ENCODE assay signal across 8 cellular contexts in genomic region chr1:150876111-150876434, GRCh38. TPM values are rescaled to one million over a fixed set of nuclear protein-coding genes. Genes with fewer than 3 reads are reported as not detected.
DNase-seq lines count a peak whose midpoint lies in the region; ATAC-seq, FAIRE-seq and TF ChIP-seq lines count a peak whose summit lies in the region.

No MANE protein-coding gene starts in this region.

- CTCF ChIA-PET in CD4-positive, alpha-beta T cell (lab: Charles Lee), result no interaction called here
- CTCF ChIA-PET in Panc1 (lab: Charles Lee), result no interaction called here
- CTCF ChIA-PET in HepG2 (lab: Yijun Ruan, JAX; ENCODE audit: low intra/inter-chr PET ratio, low total read pairs), result no interaction called here

- peak overlapping the region; percentile 79 for H3K4me2 ChIP-seq in HepG2 (ENCODE audit: low read depth, low read length)

- TF ChIP-seq RAD21 in HepG2 (CRISPR knock-in tag; IDR thresholded peaks at IDR 0.05), result no peak

- 0% methylated on average over 5 of the region's 21 CpGs for WGBS in HepG2 (ENCODE audit: low lambda C conversion rate)

- H3K9me3 Mint-ChIP-seq in CD4-positive, alpha-beta T cell, result no peaks in the 10 kb centered on the region
- no peaks in the 10 kb centered on the region for H3K9me3 Mint-ChIP-seq in central memory CD8-positive, alpha-beta T cell

- no peaks in the 10 kb centered on the region for H4K20me1 ChIP-seq in HepG2 (ENCODE audit: insufficient read depth, low read length)

- no peaks in the 10 kb centered on the region for H3K27me3 Mint-ChIP-seq in CD4-positive, alpha-beta T cell
- H3K27me3 Mint-ChIP-seq in central memory CD8-positive, alpha-beta T cell, result no peaks in the 10 kb centered on the region

- no peak for TF ChIP-seq CTCF in CD4-positive, alpha-beta T cell (IDR thresholded peaks at IDR 0.05)
- no peak for TF ChIP-seq CTCF in Panc1 (IDR thresholded peaks at IDR 0.05)
- TF ChIP-seq CTCF in HepG2 (CRISPR knock-in tag; IDR thresholded peaks at IDR 0.05), result no peak

- BruUV-seq in Panc1 (replicated peaks; lab: Mats Ljungman, UMichigan) (no TSS peak), HepG2 (replicated peaks; lab: Mats Ljungman, UMichigan) (no TSS peak)

- H3K4me1 Mint-ChIP-seq in CD4-positive, alpha-beta T cell (ENCODE audit: low read depth), result peaks cover 43% of the 10 kb centered on the region
- peaks cover 21% of the 10 kb centered on the region for H3K4me1 Mint-ChIP-seq in central memory CD8-positive, alpha-beta T cell

- H3K27me3 ChIP-seq in CD4-positive, alpha-beta T cell (ENCODE audit: control insufficient read depth, insufficient read depth, low read length), result no peaks in the 10 kb centered on the region
- no peaks in the 10 kb centered on the region for H3K27me3 ChIP-seq in Panc1 (ENCODE audit: control insufficient read depth, insufficient read depth, low read length)
- H3K27me3 ChIP-seq in HepG2 (ENCODE audit: control insufficient read depth in 1 of 2, insufficient read depth in 2 of 2, low read length in 2 of 2), result no peaks in the 10 kb centered on the region; a peak in 1 of 5 replicates
- no peaks in the 10 kb centered on the region for H3K27me3 ChIP-seq in subcutaneous abdominal adipose tissue (ENCODE audit: control insufficient read depth in 5 of 5, insufficient read depth in 4 of 5, low read length in 5 of 5)

- H3K36me3 ChIP-seq in Panc1 (ENCODE audit: control insufficient read depth, insufficient read depth, low read length) (0 out of 2 replicates have a peak, but pooled peaks cover 2% of the 10 kb centered on the region), HepG2 (replicated peaks in 1 of 2; ENCODE audit: control insufficient read depth in 1 of 2, insufficient read depth in 2 of 2, low read length in 2 of 2) (0 out of 5 replicates have a peak, but pooled peaks cover 0 to 4% of the 10 kb centered on the region in 2 experiments), subcutaneous abdominal adipose tissue (ENCODE audit: control insufficient read depth in 5 of 5, insufficient read depth in 5 of 5, low read length in 5 of 5) (peaks cover 0 to 5% (median 0%) of the 10 kb centered on the region in 5 donors)

- peak overlapping the region; percentile 92 for H3K27ac Mint-ChIP-seq in CD4-positive, alpha-beta T cell
- peak overlapping the region; percentile 79 for H3K27ac Mint-ChIP-seq in central memory CD8-positive, alpha-beta T cell (ENCODE audit: low read depth)

- H3K79me2 ChIP-seq in HepG2 (ENCODE audit: insufficient read depth, low read length), result peaks cover 36% of the 10 kb centered on the region

- in situ Hi-C loops in Panc1 (cut with HindIII; ENCODE audit: low pct_unique_long_range_greater_than_20kb, low sequenced_read_pairs) (no loop called here), HepG2 (cut with HindIII; ENCODE audit: extremely low pct_ligation_motif_present, low pct_unique_long_range_greater_than_20kb) (no loop called here)

- H3K4me3 ChIP-seq in Panc1 (ENCODE audit: low read depth in 2 of 2, low read length in 2 of 2), result peak overlapping the region; percentile 74 to 84
- H3K4me3 ChIP-seq in HepG2 (replicated peaks in 1 of 3; ENCODE audit: insufficient read depth in 1 of 3, low read depth in 2 of 3, low read length in 3 of 3), result peak overlapping the region; percentile 84 to 90 (median 85)
- peak overlapping the region; percentile 75 to 88 (median 87) for H3K4me3 ChIP-seq in subcutaneous abdominal adipose tissue (ENCODE audit: low read depth in 1 of 5, low read length in 5 of 5)

- TF ChIP-seq POLR2A in HepG2 (IDR thresholded peaks at IDR 0.05; ENCODE audit: insufficient read depth in 1 of 2, low read depth in 2 of 2, low read length in 2 of 2), result no peak

- H3K4me1 ChIP-seq in Panc1 (ENCODE audit: control insufficient read depth, insufficient read depth, low read length) (peaks cover 12% of the 10 kb centered on the region), HepG2 (ENCODE audit: insufficient read depth, low read length) (peaks cover 33% of the 10 kb centered on the region), subcutaneous abdominal adipose tissue (ENCODE audit: control insufficient read depth in 5 of 5, insufficient read depth in 5 of 5, low read length in 5 of 5) (peaks cover 2 to 36% (median 23%) of the 10 kb centered on the region in 5 donors)

- H3K27ac ChIP-seq in CD4-positive, alpha-beta T cell (ENCODE audit: low read depth, low read length), result peak overlapping the region; percentile 86
- H3K27ac ChIP-seq in Panc1 (ENCODE audit: low read length), result peak overlapping the region; percentile 82
- peak overlapping the region; percentile 84 for H3K27ac ChIP-seq in HepG2 (ENCODE audit: extremely low read length, insufficient read depth, low read length)
- H3K27ac ChIP-seq in subcutaneous abdominal adipose tissue (ENCODE audit: low read depth, low read length), result peak overlapping the region; percentile 98

- no peak for FAIRE-seq in HepG2 (lab: Jason Lieb, UNC)

- intact Hi-C loops in CD4-positive, alpha-beta T cell (cut with DNase I, micrococcal nuclease), result loop anchor here (1.0 to 10.0 kb wide), 6 partner anchors 34 to 591 kb away; partner anchors contain the start of genes CIART (in 1 of the 2), CTSS (in 1 of the 2), ENSA (in 1 of the 2) and MINDY1 (in 1 of the 2)
- intact Hi-C loops in Panc1 (cut with micrococcal nuclease; ENCODE audit: unreplicated experiment), result no loop called here
- intact Hi-C loops in HepG2 (cut with micrococcal nuclease; ENCODE audit: unreplicated experiment), result loop anchor here (2.0 to 5.0 kb wide), 2 partner anchors 46 to 103 kb away; no protein-coding TSS in a partner anchor

- no peak for TF ChIP-seq EP300 in HepG2 (IDR thresholded peaks at IDR 0.05; ENCODE audit: low read depth in 2 of 2, low read length in 2 of 2)
- TF ChIP-seq EP300 in HepG2 (CRISPR knock-in tag; IDR thresholded peaks at IDR 0.05; ENCODE audit: borderline replicate concordance), result no peak

- DNase-seq in CD4-positive, alpha-beta T cell, result no peak
- peak; percentile 22 for DNase-seq in HS-5 (ENCODE audit: low read depth)
- no peak for DNase-seq in Panc1 (ENCODE audit: low read depth, low spot score)
- DNase-seq in central memory CD8-positive, alpha-beta T cell (ENCODE audit: low spot score in 2 of 2), result no peak
- peak; percentile 63 for DNase-seq in HepG2 (ENCODE audit: low spot score)
- DNase-seq in occipital lobe (lab: John Stamatoyannopoulos, UW), result no peak

- H3K9me3 ChIP-seq in CD4-positive, alpha-beta T cell (ENCODE audit: control insufficient read depth, low read length), result no peaks in the 10 kb centered on the region
- H3K9me3 ChIP-seq in Panc1 (ENCODE audit: control insufficient read depth, insufficient read depth, low read depth, low read length) (no peaks in the 10 kb centered on the region), HepG2 (ENCODE audit: low read length) (no peaks in the 10 kb centered on the region), subcutaneous abdominal adipose tissue (ENCODE audit: control insufficient read depth in 5 of 5, low read length in 5 of 5) (no peaks in the 10 kb centered on the region)

- peak overlapping the region; percentile 98 for H3K4me3 Mint-ChIP-seq in CD4-positive, alpha-beta T cell
- H3K4me3 Mint-ChIP-seq in central memory CD8-positive, alpha-beta T cell, result peak overlapping the region; percentile 89

- ATAC-seq in CD4-positive, alpha-beta T cell (ENCODE audit: poor library complexity), result no peak
- ATAC-seq in GM19023 (IDR thresholded peaks at IDR 0.05; ENCODE audit: unreplicated experiment) (peak; percentile 19), Panc1 (peak; percentile 81), HepG2 (peak; percentile 80)
- peak; percentile 59 for ATAC-seq in central memory CD8-positive, alpha-beta T cell (replicated peaks; ENCODE audit: extremely low read depth, poor library complexity, severe bottlenecking)

- POLR2A ChIA-PET in CD4-positive, alpha-beta T cell (lab: Charles Lee), result interaction anchor here (1.0 to 1.4 kb wide), 3 partner anchors 14 to 635 kb away, joined by 3 to 9 read pairs (median 4); partner anchors contain the start of gene CGN
- POLR2A ChIA-PET in Panc1 (lab: Charles Lee) (no interaction called here), HepG2 (lab: Yijun Ruan, JAX) (interaction anchor here (0.6 to 1.1 kb wide), 3 partner anchors 23 to 304 kb away, joined by 3 to 4 read pairs (median 3); no protein-coding TSS in a partner anchor)

- H2AFZ ChIP-seq in HepG2 (ENCODE audit: low read length), result no peak overlapping the region

- H3K36me3 Mint-ChIP-seq in CD4-positive, alpha-beta T cell (ENCODE audit: low read depth), result peaks cover 32% of the 10 kb centered on the region
- H3K36me3 Mint-ChIP-seq in central memory CD8-positive, alpha-beta T cell (ENCODE audit: insufficient read depth), result peaks cover 12% of the 10 kb centered on the region

- H3K9ac ChIP-seq in HepG2 (ENCODE audit: insufficient read depth, low read depth, low read length), result peak overlapping the region; percentile 76
- peak overlapping the region; percentile 84 to 96 (median 89) for H3K9ac ChIP-seq in subcutaneous abdominal adipose tissue (ENCODE audit: low read length in 5 of 5)

RNA-seq across cellular contexts. Expression of gene ARNT, which starts 0.3 kb away (rescaled TPM):
- 10 to 100 TPM; 18.8 to 21.5 TPM for total RNA-seq in CD4-positive, alpha-beta T cell
- 36.2 TPM for total RNA-seq in Panc1 (2021; ENCODE audit: unreplicated experiment)
- polyA plus RNA-seq in Panc1 (2012; ENCODE audit: insufficient read length), result 25.1 TPM
- total RNA-seq in HepG2 (2016; rRNA removed; fragmentation: Illumina TruSeq; extraction: Trizol), result 17.6 and 17.8 TPM in 2 replicates
- 3.0 and 3.1 TPM in 2 replicates for total RNA-seq in HepG2 (2016; cell fraction: cytosol; rRNA removed; fragmentation: Illumina TruSeq; extraction: Trizol; ENCODE audit: low read depth)
- 16.0 and 17.6 TPM in 2 replicates for total RNA-seq in HepG2 (2016; cell fraction: insoluble cytoplasmic fraction; rRNA removed; fragmentation: Illumina TruSeq; extraction: Trizol)
- total RNA-seq in HepG2 (2016; cell fraction: membrane; rRNA removed; fragmentation: Illumina TruSeq; extraction: Trizol), result 10.2 and 10.5 TPM in 2 replicates
- 22.3 and 22.5 TPM in 2 replicates for total RNA-seq in HepG2 (2016; cell fraction: nucleus; rRNA removed; fragmentation: Illumina TruSeq; extraction: Trizol)
- 24.1 and 25.9 TPM in 2 replicates for polyA plus RNA-seq in HepG2 (2011; rRNA removed)
- 12.5 and 14.3 TPM in 2 replicates for polyA plus RNA-seq in HepG2 (2011; cell fraction: cytosol; rRNA removed)
- 44.0 and 50.3 TPM in 2 replicates for polyA plus RNA-seq in HepG2 (2011; cell fraction: nucleus; rRNA removed)
- polyA plus RNA-seq in HepG2 (2012), result 19.3 and 23.7 TPM in 2 replicates
- 1.8 and 2.1 TPM in 2 replicates for polyA plus RNA-seq in HepG2 (2016; cell fraction: cytosol; fragmentation: Illumina TruSeq; extraction: Trizol; ENCODE audit: low read depth)
- polyA plus RNA-seq in HepG2 (2016; cell fraction: insoluble cytoplasmic fraction; fragmentation: Illumina TruSeq; extraction: Trizol; ENCODE audit: low read depth), result 14.9 and 18.1 TPM in 2 replicates
- polyA plus RNA-seq in HepG2 (2016; cell fraction: membrane; fragmentation: Illumina TruSeq; extraction: Trizol; ENCODE audit: low read depth), result 4.3 and 5.6 TPM in 2 replicates
- 21.2 and 22.9 TPM in 2 replicates for polyA plus RNA-seq in HepG2 (2016; cell fraction: nucleus; fragmentation: Illumina TruSeq; extraction: Trizol; ENCODE audit: insufficient read depth, low read depth)
- 36.2 and 55.5 TPM in 2 replicates for polyA minus RNA-seq in HepG2 (2011; rRNA and poly(A)+ RNA removed; ENCODE audit: low replicate concordance)
- 10.6 and 15.0 TPM in 2 replicates for polyA minus RNA-seq in HepG2 (2011; cell fraction: cytosol; rRNA and poly(A)+ RNA removed)
- 46.4 and 62.3 TPM in 2 replicates for polyA minus RNA-seq in HepG2 (2011; cell fraction: nucleus; rRNA and poly(A)+ RNA removed)
- total RNA-seq in occipital lobe, result 20.0 TPM

RNA-seq across cellular contexts. Expression of gene CTXND2, which starts 10.9 kb away (rescaled TPM):
- not detected for total RNA-seq in CD4-positive, alpha-beta T cell
- total RNA-seq in Panc1 (2021; ENCODE audit: unreplicated experiment) (not detected), HepG2 (2016; rRNA removed; fragmentation: Illumina TruSeq; extraction: Trizol) (not detected in 2 replicates), occipital lobe (not detected)
- not detected for polyA plus RNA-seq in Panc1 (2012; ENCODE audit: insufficient read length)
- total RNA-seq in HepG2 (2016; cell fraction: cytosol; rRNA removed; fragmentation: Illumina TruSeq; extraction: Trizol; ENCODE audit: low read depth), result not detected in 2 replicates
- not detected in 2 replicates for total RNA-seq in HepG2 (2016; cell fraction: insoluble cytoplasmic fraction; rRNA removed; fragmentation: Illumina TruSeq; extraction: Trizol)
- total RNA-seq in HepG2 (2016; cell fraction: membrane; rRNA removed; fragmentation: Illumina TruSeq; extraction: Trizol), result not detected in 2 replicates
- not detected in 2 replicates for total RNA-seq in HepG2 (2016; cell fraction: nucleus; rRNA removed; fragmentation: Illumina TruSeq; extraction: Trizol)
- polyA plus RNA-seq in HepG2 (2011; rRNA removed), result not detected in 2 replicates
- not detected in 2 replicates for polyA plus RNA-seq in HepG2 (2011; cell fraction: cytosol; rRNA removed)
- not detected in 2 replicates for polyA plus RNA-seq in HepG2 (2011; cell fraction: nucleus; rRNA removed)
- not detected in 2 replicates for polyA plus RNA-seq in HepG2 (2012)
- polyA plus RNA-seq in HepG2 (2016; cell fraction: cytosol; fragmentation: Illumina TruSeq; extraction: Trizol; ENCODE audit: low read depth), result not detected in 2 replicates
- not detected in 2 replicates for polyA plus RNA-seq in HepG2 (2016; cell fraction: insoluble cytoplasmic fraction; fragmentation: Illumina TruSeq; extraction: Trizol; ENCODE audit: low read depth)
- not detected in 2 replicates for polyA plus RNA-seq in HepG2 (2016; cell fraction: membrane; fragmentation: Illumina TruSeq; extraction: Trizol; ENCODE audit: low read depth)
- not detected in 2 replicates for polyA plus RNA-seq in HepG2 (2016; cell fraction: nucleus; fragmentation: Illumina TruSeq; extraction: Trizol; ENCODE audit: insufficient read depth, low read depth)
- not detected in 2 replicates for polyA minus RNA-seq in HepG2 (2011; rRNA and poly(A)+ RNA removed; ENCODE audit: low replicate concordance)
- not detected in 2 replicates for polyA minus RNA-seq in HepG2 (2011; cell fraction: cytosol; rRNA and poly(A)+ RNA removed)
- not detected in 2 replicates for polyA minus RNA-seq in HepG2 (2011; cell fraction: nucleus; rRNA and poly(A)+ RNA removed)

RNA-seq across cellular contexts. Expression of gene SETDB1, which starts 50.1 kb away (rescaled TPM):
- total RNA-seq in CD4-positive, alpha-beta T cell, result 10 to 100 TPM; 39.4 to 40.4 TPM
- total RNA-seq in Panc1 (2021; ENCODE audit: unreplicated experiment), result 43.3 TPM
- 25.4 TPM for polyA plus RNA-seq in Panc1 (2012; ENCODE audit: insufficient read length)
- total RNA-seq in HepG2 (2016; rRNA removed; fragmentation: Illumina TruSeq; extraction: Trizol), result 31.0 and 34.6 TPM in 2 replicates
- total RNA-seq in HepG2 (2016; cell fraction: cytosol; rRNA removed; fragmentation: Illumina TruSeq; extraction: Trizol; ENCODE audit: low read depth), result 8.2 and 9.2 TPM in 2 replicates
- 32.1 and 33.4 TPM in 2 replicates for total RNA-seq in HepG2 (2016; cell fraction: insoluble cytoplasmic fraction; rRNA removed; fragmentation: Illumina TruSeq; extraction: Trizol)
- total RNA-seq in HepG2 (2016; cell fraction: membrane; rRNA removed; fragmentation: Illumina TruSeq; extraction: Trizol), result 11.8 and 12.8 TPM in 2 replicates
- 27.2 and 30.3 TPM in 2 replicates for total RNA-seq in HepG2 (2016; cell fraction: nucleus; rRNA removed; fragmentation: Illumina TruSeq; extraction: Trizol)
- polyA plus RNA-seq in HepG2 (2011; rRNA removed), result 30.1 and 33.1 TPM in 2 replicates
- 15.2 and 18.5 TPM in 2 replicates for polyA plus RNA-seq in HepG2 (2011; cell fraction: cytosol; rRNA removed)
- 43.9 and 48.6 TPM in 2 replicates for polyA plus RNA-seq in HepG2 (2011; cell fraction: nucleus; rRNA removed)
- 26.3 and 29.9 TPM in 2 replicates for polyA plus RNA-seq in HepG2 (2012)
- polyA plus RNA-seq in HepG2 (2016; cell fraction: cytosol; fragmentation: Illumina TruSeq; extraction: Trizol; ENCODE audit: low read depth), result 2.5 TPM in 2 replicates
- 17.6 and 20.4 TPM in 2 replicates for polyA plus RNA-seq in HepG2 (2016; cell fraction: insoluble cytoplasmic fraction; fragmentation: Illumina TruSeq; extraction: Trizol; ENCODE audit: low read depth)
- 4.2 and 4.3 TPM in 2 replicates for polyA plus RNA-seq in HepG2 (2016; cell fraction: membrane; fragmentation: Illumina TruSeq; extraction: Trizol; ENCODE audit: low read depth)
- polyA plus RNA-seq in HepG2 (2016; cell fraction: nucleus; fragmentation: Illumina TruSeq; extraction: Trizol; ENCODE audit: insufficient read depth, low read depth), result 53.3 and 55.8 TPM in 2 replicates
- 37.4 and 74.1 TPM in 2 replicates for polyA minus RNA-seq in HepG2 (2011; rRNA and poly(A)+ RNA removed; ENCODE audit: low replicate concordance)
- 22.7 and 23.2 TPM in 2 replicates for polyA minus RNA-seq in HepG2 (2011; cell fraction: cytosol; rRNA and poly(A)+ RNA removed)
- 59.4 and 70.0 TPM in 2 replicates for polyA minus RNA-seq in HepG2 (2011; cell fraction: nucleus; rRNA and poly(A)+ RNA removed)
- total RNA-seq in occipital lobe, result 51.5 TPM

Comparison
In these comparisons a context has a peak if more than half of its experiments do, and no peak if none do; other contexts are left out.
1. DNase-seq: peak in HS-5 (single experiment) and HepG2 (single experiment); none in CD4-positive, alpha-beta T cell (0 of 10), Panc1 (single experiment), central memory CD8-positive, alpha-beta T cell (0 of 2) and occipital lobe (single experiment).
2. Peak in every context shown above with its lines, with median percentiles within 50 percentile points of each other: H3K27ac ChIP-seq and H3K4me3 ChIP-seq.